Comparison of ENCODE assay signal across 23 cellular contexts in the genomic region with DNA sequence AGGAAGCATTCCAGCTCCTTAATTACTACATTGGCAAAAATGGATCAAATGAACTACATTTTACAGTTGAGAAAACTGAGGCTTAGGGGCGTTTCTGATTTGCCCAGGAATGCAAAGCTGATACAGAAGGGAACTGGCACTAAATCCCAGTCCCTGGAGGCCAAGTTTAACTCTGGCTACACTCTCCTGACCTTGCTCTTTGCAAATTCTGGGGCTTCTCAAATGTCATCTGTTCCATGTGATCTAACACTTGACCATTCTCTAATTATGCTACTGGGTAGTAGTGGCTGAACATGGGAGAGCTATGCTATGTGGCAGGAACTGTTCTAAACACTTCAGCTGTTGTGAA. TPM values are rescaled to one million over a fixed set of nuclear protein-coding genes. Genes with fewer than 3 reads are reported as not detected.
"Had no signal": no experiment of that assay in that cellular context is flagged by ENCODE, and none has a peak within 500 bp of the region (broad histone marks: within the 10 kb centered on the region; RNA-seq: fewer than 3 reads in every experiment).

No MANE protein-coding gene starts in this region.

- DNase-seq: activated CD4-positive, alpha-beta T cell treated with anti-CD3 and anti-CD28 coated beads for 1 hour; activated T-cell treated with anti-CD3 and anti-CD28 coated beads, Interleukin-2, amount 50 U/mL, for 1 hour; adrenal gland; dorsolateral prefrontal cortex; effector memory CD8-positive, alpha-beta T cell; head of caudate nucleus; naive thymus-derived CD8-positive, alpha-beta T cell; right cardiac atrium; stimulated activated CD4-positive, alpha-beta T cell treated with anti-CD3 and anti-CD28 coated beads, Interleukin-1b, Interleukin-23, amount 100 ng/mL, for 48 hours; substantia nigra; T-cell; thyroid gland had no signal

- H3K27ac ChIP-seq: adrenal gland, ascending aorta, dorsolateral prefrontal cortex, gastroesophageal sphincter, neural progenitor cell, prostate gland, skin epidermis, thyroid gland had no signal

- H3K4me3 ChIP-seq: adrenal gland, ascending aorta, dorsolateral prefrontal cortex, gastroesophageal sphincter, lung, neural progenitor cell, prostate gland, skin epidermis, thyroid gland had no signal

- H3K9me3 ChIP-seq: adrenal gland, ascending aorta, gastroesophageal sphincter, prostate gland, thyroid gland had no signal

- H3K4me1 ChIP-seq: ascending aorta, gastroesophageal sphincter, neural progenitor cell, prostate gland had no signal

- ATAC-seq: activated T-helper 17 cell treated with anti-CD3 and anti-CD28 coated beads, Interleukin-2, amount 50 U/mL, for 72 hours; effector memory CD8-positive, alpha-beta T cell; esophagus mucosa; gastroesophageal sphincter; naive thymus-derived CD8-positive, alpha-beta T cell had no signal

- H3K27me3 ChIP-seq: adrenal gland, ascending aorta, thyroid gland had no signal

- H3K36me3 ChIP-seq: adrenal gland, ascending aorta, gastroesophageal sphincter, neural progenitor cell, prostate gland, thyroid gland had no signal

RNA-seq across cellular contexts. Expression of a gene that starts 11.3 kb away (rescaled TPM):
- total RNA-seq: activated T-helper 17 cell treated with anti-CD3 and anti-CD28 coated beads, Interleukin-2, amount 50 U/mL, for 72 hours; ascending aorta; endothelial cell of umbilical vein; gastroesophageal sphincter; mesenteric fat pad; naive thymus-derived CD8-positive, alpha-beta T cell; omental fat pad; thyroid gland had no signal
- polyA plus RNA-seq: naive thymus-derived CD8-positive, alpha-beta T cell had no signal
